In the genomic region with DNA sequence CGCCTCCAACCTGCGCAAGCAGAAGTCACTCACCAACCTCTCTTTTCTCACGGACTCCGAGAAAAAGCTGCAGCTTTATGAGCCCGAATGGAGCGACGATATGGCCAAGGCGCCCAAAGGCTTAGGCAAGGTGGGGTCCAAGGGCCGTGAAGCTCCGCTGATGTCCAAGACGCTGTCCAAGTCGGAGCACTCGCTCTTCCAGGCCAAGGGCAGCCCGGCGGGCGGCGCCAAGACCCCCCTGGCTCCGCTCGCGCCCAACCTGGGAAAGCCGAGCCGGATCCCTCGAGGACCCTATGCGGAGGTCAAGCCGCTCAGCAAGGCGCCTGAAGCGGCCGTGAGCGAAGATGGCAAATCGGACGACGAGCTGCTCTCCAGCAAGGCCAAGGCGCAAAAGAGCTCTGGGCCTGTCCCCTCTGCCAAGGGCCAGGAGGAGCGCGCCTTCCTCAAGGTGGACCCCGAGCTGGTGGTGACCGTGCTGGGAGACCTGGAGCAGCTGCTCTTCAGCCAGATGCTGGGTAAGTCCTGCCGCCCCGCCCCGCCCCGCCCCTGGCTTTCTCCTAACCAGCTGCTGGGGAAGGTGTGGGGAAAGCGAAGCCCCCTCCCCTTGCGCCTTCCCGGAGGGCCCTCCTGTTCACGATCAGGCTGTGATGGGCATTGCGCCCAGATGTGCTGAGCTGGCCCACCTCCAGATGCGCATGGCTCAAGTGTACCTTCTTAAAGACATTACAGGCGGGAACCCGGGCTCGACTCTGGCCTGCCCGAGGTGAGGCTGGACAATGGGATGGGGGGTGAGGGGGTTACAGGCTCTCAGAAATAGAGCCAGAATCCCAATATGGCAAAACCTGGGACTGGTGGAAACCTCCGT, we compare ENCODE assay signal across 7 cellular contexts.
DNase-seq lines count a peak whose midpoint lies in the region; ATAC-seq and TF ChIP-seq lines count a peak whose summit lies in the region.

No MANE protein-coding gene starts in this region.

- no peak overlapping the region for H3K4me3 Mint-ChIP-seq in activated naive CD4-positive, alpha-beta T cell treated with anti-CD3 and anti-CD28 coated beads for 36 hours

- intact Hi-C loops in thyroid gland (cut with DNase I): loop anchor here (5.0 kb wide), 1 partner anchor 37 kb away; no protein-coding TSS in a partner anchor
- intact Hi-C loops in activated naive CD4-positive, alpha-beta T cell treated with anti-CD3 and anti-CD28 coated beads for 36 hours (cut with micrococcal nuclease): no loop called here

- WGBS in HUES64: under 1% methylated on average over 52 of the region's 52 CpGs
- 20 to 23% methylated on average over 31 to 34 of the region's 52 CpGs for WGBS in thyroid gland, 2 donors

- no peak for TF ChIP-seq CTCF in thyroid gland (IDR thresholded peaks at IDR 0.05)

- no peak for TF ChIP-seq POLR2A in thyroid gland (IDR thresholded peaks at IDR 0.05)

- CTCF ChIA-PET in activated naive CD4-positive, alpha-beta T cell treated with anti-CD3 and anti-CD28 coated beads for 36 hours (lab: Charles Lee): interaction anchor here (0.7 kb wide), 1 partner anchor 1009 kb away, joined by 3 read pairs; no protein-coding TSS in a partner anchor

- ATAC-seq in HG03469 (IDR thresholded peaks at IDR 0.05; ENCODE audit: unreplicated experiment) (no peak), GM21576 (IDR thresholded peaks at IDR 0.05; ENCODE audit: unreplicated experiment) (no peak)

- H3K4me3 ChIP-seq in HUES64 (ENCODE audit: low read length) (peak overlapping the region; percentile 61), thyroid gland (replicated peaks in 1 of 3) (peak overlapping the region; percentile 30 to 85 (median 58))

- peak; percentile 70 for DNase-seq in iPS-NIHi7 (ENCODE audit: extremely low spot score)
- DNase-seq in thyroid gland: peak; percentile 60 to 61
- no peak for DNase-seq in activated naive CD4-positive, alpha-beta T cell treated with anti-CD3 and anti-CD28 coated beads for 36 hours

- H3K36me3 ChIP-seq in HUES64 (ENCODE audit: insufficient read depth, low read length) (no peaks in the 10 kb centered on the region), thyroid gland (no peaks in the 10 kb centered on the region)

- no peak overlapping the region for H3K27ac Mint-ChIP-seq in activated naive CD4-positive, alpha-beta T cell treated with anti-CD3 and anti-CD28 coated beads for 36 hours

- H3K27me3 ChIP-seq in HUES64 (ENCODE audit: insufficient read depth, low read length): peaks cover 36% of the 10 kb centered on the region
- no peaks in the 10 kb centered on the region for H3K27me3 ChIP-seq in thyroid gland

- peaks cover 4% of the 10 kb centered on the region for H3K4me1 Mint-ChIP-seq in activated naive CD4-positive, alpha-beta T cell treated with anti-CD3 and anti-CD28 coated beads for 36 hours (ENCODE audit: low read depth)

- H3K4me1 ChIP-seq in HUES64 (ENCODE audit: insufficient read depth, low read length) (peaks cover 26% of the 10 kb centered on the region), thyroid gland (peaks cover 37 to 42% of the 10 kb centered on the region in 2 donors)

- H3K27ac ChIP-seq in HUES64 (ENCODE audit: low read depth, low read length) (no peak overlapping the region), angular gyrus (ENCODE audit: low read depth, low read length) (peak overlapping the region; percentile 38), thyroid gland (peak overlapping the region; percentile 50 to 96 (median 81))

- H3K9me3 ChIP-seq in HUES64 (ENCODE audit: insufficient read depth, low read depth, low read length) (no peaks in the 10 kb centered on the region), thyroid gland (no peaks in the 10 kb centered on the region)

- H3K27me3 Mint-ChIP-seq in activated naive CD4-positive, alpha-beta T cell treated with anti-CD3 and anti-CD28 coated beads for 36 hours (ENCODE audit: low read depth): peaks cover 31% of the 10 kb centered on the region

- peak overlapping the region; percentile 64 for H3K9ac ChIP-seq in HUES64 (ENCODE audit: low read depth, low read length)

- H3K9me3 Mint-ChIP-seq in activated naive CD4-positive, alpha-beta T cell treated with anti-CD3 and anti-CD28 coated beads for 36 hours: no peaks in the 10 kb centered on the region

- H3K36me3 Mint-ChIP-seq in activated naive CD4-positive, alpha-beta T cell treated with anti-CD3 and anti-CD28 coated beads for 36 hours (ENCODE audit: low read depth): no peaks in the 10 kb centered on the region
